1 cellular context compared by ENCODE assay signal in the genomic region with DNA sequence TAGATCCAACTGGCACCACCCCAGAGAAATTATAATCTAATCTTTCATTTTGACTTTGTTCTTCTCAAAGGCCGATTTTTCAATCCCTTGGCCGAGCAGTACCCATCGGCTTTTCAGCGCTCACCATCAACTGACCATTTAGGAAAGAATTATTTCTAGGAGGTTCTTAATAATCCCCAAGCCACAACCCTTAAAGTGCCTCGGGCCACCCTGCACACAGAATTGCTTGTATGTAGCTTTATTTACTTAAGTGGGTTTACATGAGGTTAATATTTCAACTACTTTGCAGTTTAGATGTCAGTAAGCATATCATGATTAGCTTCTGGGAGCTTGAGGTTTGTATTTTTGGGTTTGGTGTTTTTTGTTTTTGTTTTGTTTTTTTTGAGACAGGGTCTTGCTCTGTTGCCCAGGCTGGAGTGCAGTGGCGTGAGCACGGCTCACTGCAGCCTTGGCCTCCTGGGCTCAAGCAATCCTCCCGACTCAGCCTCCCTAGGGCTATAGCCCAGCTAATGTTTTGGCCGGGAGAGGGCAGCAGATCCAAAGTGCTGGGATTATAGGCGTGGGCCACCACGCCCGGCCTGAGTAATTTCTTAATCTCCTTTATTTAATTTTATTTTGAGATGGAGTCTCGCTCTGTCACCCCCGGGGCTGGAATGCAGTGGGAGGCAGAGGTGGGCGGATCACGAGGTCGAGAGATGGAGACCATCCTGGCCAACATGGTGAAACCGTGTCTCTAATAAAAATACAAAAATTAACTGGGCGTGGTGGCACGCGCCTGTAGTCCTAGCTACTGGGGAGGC.
TF ChIP-seq lines count a peak whose summit lies in the region.

No MANE protein-coding gene starts in this region.

TF ChIP-seq in HepG2, 621 proteins besides CTCF, POLR2A, EP300 and RAD21 (continued from another document):
- TF ChIP-seq ZGPAT (CRISPR knock-in tag; IDR thresholded peaks at IDR 0.05) (peak; percentile 32; the same call in 1 of the 2 replicates), ZNF543 (CRISPR knock-in tag; IDR thresholded peaks at IDR 0.05) (no peak), PRPF4 (IDR thresholded peaks at IDR 0.05; ENCODE audit: low read depth, low read length, poor library complexity, severe bottlenecking) (no peak), ESRRA (CRISPR knock-in tag; IDR thresholded peaks at IDR 0.05; ENCODE audit: low read depth) (no peak), ZKSCAN5 (CRISPR knock-in tag; IDR thresholded peaks at IDR 0.05) (no peak), IRF9 (CRISPR knock-in tag; IDR thresholded peaks at IDR 0.05; ENCODE audit: borderline replicate concordance) (no peak), ZNF432 (CRISPR knock-in tag; IDR thresholded peaks at IDR 0.05; ENCODE audit: borderline replicate concordance) (no peak), ZNF441 (CRISPR knock-in tag; IDR thresholded peaks at IDR 0.05; ENCODE audit: borderline replicate concordance) (no peak)
- TF ChIP-seq, protein P1, sequence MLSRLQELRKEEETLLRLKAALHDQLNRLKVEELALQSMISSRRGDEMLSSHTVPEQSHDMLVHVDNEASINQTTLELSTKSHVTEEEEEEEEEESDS (CRISPR knock-in tag; IDR thresholded peaks at IDR 0.05; ENCODE audit: borderline replicate concordance), result no peak
- TF ChIP-seq, protein P2, sequence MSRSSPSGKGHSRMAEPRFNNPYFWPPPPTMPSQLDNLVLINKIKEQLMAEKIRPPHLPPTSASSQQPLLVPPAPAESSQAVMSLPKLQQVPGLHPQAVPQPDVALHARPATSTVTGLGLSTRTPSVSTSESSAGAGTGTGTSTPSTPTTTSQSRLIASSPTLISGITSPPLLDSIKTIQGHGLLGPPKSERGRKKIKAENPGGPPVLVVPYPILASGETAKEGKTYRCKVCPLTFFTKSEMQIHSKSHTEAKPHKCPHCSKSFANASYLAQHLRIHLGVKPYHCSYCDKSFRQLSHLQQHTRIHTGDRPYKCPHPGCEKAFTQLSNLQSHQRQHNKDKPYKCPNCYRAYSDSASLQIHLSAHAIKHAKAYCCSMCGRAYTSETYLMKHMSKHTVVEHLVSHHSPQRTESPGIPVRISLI (CRISPR knock-in tag; IDR thresholded peaks at IDR 0.05; ENCODE audit: borderline replicate concordance), result no peak
